In genomic region chr4:165621983-165622382, GRCh38 we compare ENCODE assay signal across 28 cellular contexts.
A peak's percentile ranks its signal among the peaks of the same experiment; 100 is the strongest.
DNase-seq lines count a peak whose midpoint lies in the region; ATAC-seq, FAIRE-seq and TF ChIP-seq lines count a peak whose summit lies in the region.
"Had no signal": no experiment of that assay in that cellular context is flagged by ENCODE, and none has a peak within 500 bp of the region (broad histone marks: within the 10 kb centered on the region; RNA-seq: fewer than 3 reads in every experiment).

No MANE protein-coding gene starts in this region.

- H3K36me3 ChIP-seq in heart left ventricle: no peaks in the 10 kb centered on the region
- H3K36me3 ChIP-seq in mammary epithelial cell (ENCODE audit: insufficient read depth, low read length): no peaks in the 10 kb centered on the region
- H3K36me3 ChIP-seq: heart right ventricle, SJSA1, stomach, transverse colon had no signal

- H4K20me1 ChIP-seq in mammary epithelial cell (ENCODE audit: insufficient read depth, low read length): no peaks in the 10 kb centered on the region

- ATAC-seq in heart left ventricle (peak in 3 of 4 donors; percentile 38 to 69 (median 51)), left cardiac atrium (no peak), foreskin keratinocyte (peak; percentile 88), GM21515 (IDR thresholded peaks at IDR 0.05; ENCODE audit: unreplicated experiment) (no peak)
- ATAC-seq: activated T-cell treated with anti-CD3 and anti-CD28 coated beads, Interleukin-2, amount 50 U/mL, for 72 hours; left ventricle myocardium superior had no signal

- DNase-seq in heart left ventricle (no peak), left cardiac atrium (no peak), mammary epithelial cell (peak; percentile 40), foreskin keratinocyte (peak; percentile 38 to 67), urothelium cell line (ENCODE audit: low spot score) (peak; percentile 14), SKM-1 (lab: John Stamatoyannopoulos, UW; ENCODE audit: unreplicated experiment) (no peak), substantia nigra (lab: John Stamatoyannopoulos, UW) (no peak)
- DNase-seq: activated naive CD4-positive, alpha-beta T cell treated with Interleukin-2 at 50 U/mL for 16 hours; activated T-cell treated with anti-CD3 and anti-CD28 coated beads, Interleukin-2, amount 50 U/mL, for 72 hours; AML-193; amniotic stem cell; CD4-positive, alpha-beta memory T cell; cortex of kidney; GDM1; GOT3; heart right ventricle; left ventricle myocardium superior; MV-4-11; NCI-H1694; NCI-H526; posterior cingulate gyrus; stomach; transverse colon had no signal

- H3K27ac ChIP-seq in heart left ventricle (no peak overlapping the region), mammary epithelial cell (ENCODE audit: insufficient read depth, low read depth, low read length) (no peak overlapping the region), foreskin keratinocyte (no peak overlapping the region), substantia nigra (ENCODE audit: low read depth, low read length, poor library complexity, severe bottlenecking) (no peak overlapping the region)
- H3K27ac ChIP-seq: heart right ventricle, KMS-11, SJSA1, stomach, transverse colon had no signal

- H3K79me2 ChIP-seq in mammary epithelial cell (ENCODE audit: insufficient read depth, low read length): no peaks in the 10 kb centered on the region

- H3K27me3 ChIP-seq in heart left ventricle (no peaks in the 10 kb centered on the region), mammary epithelial cell (ENCODE audit: insufficient read depth, low read length) (no peaks in the 10 kb centered on the region), foreskin keratinocyte (no peaks in the 10 kb centered on the region)
- H3K27me3 ChIP-seq: heart right ventricle, SJSA1, stomach, transverse colon had no signal

- no peak for TF ChIP-seq POLR2A in heart left ventricle (IDR thresholded peaks at IDR 0.05)

- TF ChIP-seq CTCF in heart left ventricle (IDR thresholded peaks at IDR 0.05) (no peak), mammary epithelial cell (conservative IDR thresholded peaks at IDR 0.05 in 1 of 2, IDR thresholded peaks at IDR 0.05 in 1 of 2; ENCODE audit: extremely low read depth in 1 of 2, insufficient read depth in 1 of 2, low read depth in 1 of 2, low read length in 2 of 2) (no peak), foreskin keratinocyte (conservative IDR thresholded peaks at IDR 0.05) (no peak)

- H3K9ac ChIP-seq in mammary epithelial cell (ENCODE audit: insufficient read depth, low read length): no peak overlapping the region
- H3K9ac ChIP-seq: KMS-11 had no signal

- H3K9me3 ChIP-seq in heart left ventricle: peaks cover 0 to 20% (median 0%) of the 10 kb centered on the region in 12 donors
- no peaks in the 10 kb centered on the region for H3K9me3 ChIP-seq in mammary epithelial cell (replicated peaks; ENCODE audit: insufficient read depth, low read length)
- H3K9me3 ChIP-seq: SJSA1, transverse colon had no signal

- peak overlapping the region; percentile 65 for H2AFZ ChIP-seq in mammary epithelial cell (ENCODE audit: low read depth, low read length)

- no peak overlapping the region for H3K4me2 ChIP-seq in mammary epithelial cell (ENCODE audit: insufficient read depth, low read depth, low read length)
- H3K4me2 ChIP-seq: KMS-11 had no signal

- in situ Hi-C loops in mammary epithelial cell (cut with MboI; ENCODE audit: low sequenced_read_pairs in 2 of 2): no loop called here

- no TSS peak for BruUV-seq in mammary epithelial cell (replicated peaks; lab: Mats Ljungman, UMichigan)

- H3K4me1 ChIP-seq in heart left ventricle (peaks cover 0 to 5% (median 0%) of the 10 kb centered on the region in 12 donors), mammary epithelial cell (ENCODE audit: insufficient read depth, low read length) (peaks cover 5% of the 10 kb centered on the region), foreskin keratinocyte (peaks cover 31% of the 10 kb centered on the region)
- H3K4me1 ChIP-seq: SJSA1, stomach, transverse colon had no signal

- intact Hi-C loops in heart left ventricle (cut with DNase I) (no loop called here), left cardiac atrium (cut with DNase I) (no loop called here), mammary epithelial cell (cut with micrococcal nuclease) (no loop called here)

- FAIRE-seq in urothelium cell line (lab: Jason Lieb, UNC): no peak
- FAIRE-seq: A204.1, RCC 7860 had no signal

- 53 to 65% (median 60%) methylated on average over 5 of the region's 5 CpGs for WGBS in heart left ventricle, 4 donors
- WGBS in mammary epithelial cell (ENCODE audit: low coverage, missing lambda C conversion rate): 78% methylated on average over 5 of the region's 5 CpGs

- CTCF ChIA-PET in mammary epithelial cell (lab: Charles Lee; ENCODE audit: low non-redundant PET): no interaction called here

- dilution Hi-C loops in mammary epithelial cell (cut with HindIII; ENCODE audit: low sequenced_read_pairs): no loop called here

- no peak overlapping the region for H3K4me3 ChIP-seq in heart left ventricle
- H3K4me3 ChIP-seq in mammary epithelial cell (replicated peaks in 1 of 3; ENCODE audit: insufficient read depth in 1 of 3, low read depth in 2 of 3, low read length in 3 of 3): no peak overlapping the region
- H3K4me3 ChIP-seq: heart right ventricle, SJSA1, stomach, transverse colon had no signal

Comparison
In these comparisons a context has a peak if more than half of its experiments do, and no peak if none do; other contexts are left out.
1. ATAC-seq: peak in heart left ventricle (3 of 4) and foreskin keratinocyte (single experiment); none in left cardiac atrium (0 of 2) and GM21515 (single experiment).
2. DNase-seq: peak in mammary epithelial cell (single experiment), foreskin keratinocyte (2 of 2) and urothelium cell line (single experiment); none in heart left ventricle (0 of 5), left cardiac atrium (single experiment), SKM-1 (single experiment) and substantia nigra (0 of 49).